ENCODE assay signal across 1 cellular context in the genomic region with DNA sequence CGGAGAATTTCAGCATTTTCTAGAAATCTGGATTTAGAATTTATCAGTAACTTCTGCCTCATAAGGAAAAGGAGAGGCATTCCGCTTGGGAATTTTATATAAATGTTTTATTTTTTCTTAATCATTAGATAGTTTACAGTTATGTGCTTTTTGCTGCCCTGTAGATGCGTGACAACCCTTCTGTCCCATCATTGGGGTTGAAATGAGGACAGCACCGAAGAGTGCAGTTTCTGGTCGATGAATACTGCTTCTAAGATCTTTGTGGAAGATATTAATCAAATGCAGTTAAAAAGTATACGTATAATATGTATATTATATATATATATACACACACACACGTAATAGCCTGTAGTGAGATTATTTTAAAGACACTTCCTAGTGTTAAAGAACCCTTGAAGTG.
TF ChIP-seq lines count a peak whose summit lies in the region.

No MANE protein-coding gene starts in this region.

TF ChIP-seq in SK-N-SH treated with all-trans-retinoic acid at 6 μM for 48 hours, 23 proteins besides CTCF, POLR2A, EP300 and RAD21 (continued from another document):
- TF ChIP-seq, protein P1, sequence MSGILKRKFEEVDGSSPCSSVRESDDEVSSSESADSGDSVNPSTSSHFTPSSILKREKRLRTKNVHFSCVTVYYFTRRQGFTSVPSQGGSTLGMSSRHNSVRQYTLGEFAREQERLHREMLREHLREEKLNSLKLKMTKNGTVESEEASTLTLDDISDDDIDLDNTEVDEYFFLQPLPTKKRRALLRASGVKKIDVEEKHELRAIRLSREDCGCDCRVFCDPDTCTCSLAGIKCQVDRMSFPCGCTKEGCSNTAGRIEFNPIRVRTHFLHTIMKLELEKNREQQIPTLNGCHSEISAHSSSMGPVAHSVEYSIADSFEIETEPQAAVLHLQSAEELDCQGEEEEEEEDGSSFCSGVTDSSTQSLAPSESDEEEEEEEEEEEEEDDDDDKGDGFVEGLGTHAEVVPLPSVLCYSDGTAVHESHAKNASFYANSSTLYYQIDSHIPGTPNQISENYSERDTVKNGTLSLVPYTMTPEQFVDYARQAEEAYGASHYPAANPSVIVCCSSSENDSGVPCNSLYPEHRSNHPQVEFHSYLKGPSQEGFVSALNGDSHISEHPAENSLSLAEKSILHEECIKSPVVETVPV (CRISPR knock-in tag; IDR thresholded peaks at IDR 0.05) = no peak
